In the genomic region with DNA sequence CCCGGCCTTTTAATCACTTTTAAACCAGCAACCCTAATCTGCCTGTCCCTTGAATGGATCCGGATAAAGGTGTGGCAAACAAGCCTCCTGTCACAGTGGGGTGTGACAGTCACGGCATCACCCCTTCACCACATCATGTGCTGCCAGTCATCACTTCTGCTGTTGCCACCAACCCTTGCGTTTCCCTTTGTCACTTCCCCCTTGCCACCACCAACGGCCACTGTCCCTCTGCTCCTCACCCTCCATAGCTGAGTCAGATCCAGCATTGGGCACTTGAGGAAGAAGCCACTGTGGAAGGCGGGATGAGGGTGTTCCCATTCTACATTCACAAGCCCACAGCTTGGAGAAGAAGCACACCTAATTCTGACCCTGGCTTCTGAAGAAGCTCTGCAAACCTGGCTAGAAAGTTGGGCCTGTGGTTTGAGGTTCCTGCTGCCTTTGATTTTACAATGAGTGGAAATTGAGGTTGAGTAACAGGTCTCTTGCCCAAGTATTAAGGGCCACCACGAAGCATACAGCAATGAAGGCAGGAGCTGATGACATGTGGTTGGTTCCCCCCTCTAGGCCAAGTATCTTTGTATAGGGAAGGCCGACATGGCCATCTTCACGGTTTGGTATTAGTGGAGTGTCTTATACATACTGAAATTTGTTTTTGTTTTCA, we compare ENCODE assay signal across 7 cellular contexts. TPM values are rescaled to one million over a fixed set of nuclear protein-coding genes. Genes with fewer than 3 reads are reported as not detected.
A peak's percentile ranks its signal among the peaks of the same experiment; 100 is the strongest.
DNase-seq lines count a peak whose midpoint lies in the region; ATAC-seq and TF ChIP-seq lines count a peak whose summit lies in the region.

No MANE protein-coding gene starts in this region.

- H3K4me3 Mint-ChIP-seq in osteocyte (ENCODE audit: unreplicated experiment), result no peak overlapping the region

- peaks cover 10% of the 10 kb centered on the region for H3K27me3 Mint-ChIP-seq in osteocyte (ENCODE audit: unreplicated experiment)

- intact Hi-C loops in left colon (cut with DNase I, micrococcal nuclease), result no loop called here

- in situ Hi-C loops in KBM-7 (cut with MboI; ENCODE audit: low pct_unique_long_range_greater_than_20kb, low sequenced_read_pairs), result no loop called here

- H3K9me3 Mint-ChIP-seq in osteocyte (ENCODE audit: unreplicated experiment), result no peaks in the 10 kb centered on the region

- peak; percentile 90 for DNase-seq in KBM-7
- peak; percentile 36 to 39 for DNase-seq in activated CD8-positive, alpha-beta memory T cell treated with anti-CD3 and anti-CD28 coated beads for 4 hours (ENCODE audit: low read depth in 2 of 2)
- peak; percentile 30 to 35 for DNase-seq in left colon
- peak; percentile 61 for DNase-seq in stimulated activated naive CD4-positive, alpha-beta T cell treated with Interleukin-2 at 50 U/mL for 16 hours (lab: John Stamatoyannopoulos, UW)
- no peak for DNase-seq in osteocyte (ENCODE audit: extremely low spot score, unreplicated experiment)
- no peak for DNase-seq in NCI-H146 (lab: John Stamatoyannopoulos, UW)

- H3K4me1 Mint-ChIP-seq in osteocyte (ENCODE audit: unreplicated experiment), result no peaks in the 10 kb centered on the region

- no peak for ATAC-seq in left colon
- no peak for ATAC-seq in HG03469 (IDR thresholded peaks at IDR 0.05; ENCODE audit: unreplicated experiment)

- no peak overlapping the region for H3K27ac Mint-ChIP-seq in osteocyte (ENCODE audit: unreplicated experiment)

- no peak for TF ChIP-seq CTCF in osteocyte (IDR thresholded peaks at IDR 0.05)

- no peaks in the 10 kb centered on the region for H3K36me3 Mint-ChIP-seq in osteocyte (ENCODE audit: unreplicated experiment)

RNA-seq across cellular contexts. Expression of gene DARS1, which starts 22.9 kb away (rescaled TPM):
- total RNA-seq in left colon (10 to 100 TPM; 37.9 to 41.7 TPM), osteocyte (48.3 and 51.0 TPM in 2 replicates)

Comparison
In these comparisons a context has a peak if more than half of its experiments do, and no peak if none do; other contexts are left out.
1. DNase-seq: peak in KBM-7 (single experiment), activated CD8-positive, alpha-beta memory T cell treated with anti-CD3 and anti-CD28 coated beads for 4 hours (2 of 2), left colon (2 of 2) and stimulated activated naive CD4-positive, alpha-beta T cell treated with Interleukin-2 at 50 U/mL for 16 hours (single experiment); none in osteocyte (single experiment) and NCI-H146 (single experiment).